Comparison of ENCODE assay signal across 32 cellular contexts in genomic region chr13:51953347-51953746, GRCh38.
"Had no signal": no experiment of that assay in that cellular context is flagged by ENCODE, and none has a peak within 500 bp of the region (broad histone marks: within the 10 kb centered on the region; RNA-seq: fewer than 3 reads in every experiment).

No MANE protein-coding gene starts in this region.

- DNase-seq: activated CD4-positive, alpha-beta T cell treated with anti-CD3 and anti-CD28 coated beads, Interleukin-2, amount 10 ng/mL, durations not matched to agents 24 days and 14 days; activated CD4-positive, alpha-beta T cell treated with anti-CD3 and anti-CD28 coated beads, Interleukin-2, amount 50 U/mL, for 4 hours; activated CD8-positive, alpha-beta T cell treated with anti-CD3 and anti-CD28 coated beads for 36 hours; activated effector memory CD4-positive, alpha-beta T cell treated with anti-CD3 and anti-CD28 coated beads, Interleukin-2, amount 50 U/mL, for 16 hours; activated naive CD4-positive, alpha-beta T cell; activated naive CD4-positive, alpha-beta T cell treated with anti-CD3 and anti-CD28 coated beads, Interleukin-2, amount 50 U/mL, for 16 hours; activated naive CD8-positive, alpha-beta T cell treated with anti-CD3 and anti-CD28 coated beads for 36 hours; activated T-cell treated with anti-CD3 and anti-CD28 coated beads, Interleukin-2, amount 50 U/mL, for 1 hour; activated T-cell treated with anti-CD3 and anti-CD28 coated beads, Interleukin-2, amount 50 U/mL, for 72 hours; amniotic stem cell; aorta; brain microvascular endothelial cell; MM.1S; MV-4-11; NCI-H1092 treated with DMSO at 0.1 percent for 48 hours; NCI-H1417; NCI-H146; NCI-H187; NCI-H2029 treated with DMSO at 0.1 percent for 48 hours; NCI-H345; NCI-H524 treated with DMSO at 0.1 percent for 48 hours; NK-92 treated with Interleukin-12 subunit alpha and Interleukin-12 subunit beta, amount 100 ng/mL, for 24 hours; PC-3; Peyer's patch; RPMI8226; SIG-M5; T-helper 1 cell had no signal

- ATAC-seq: activated CD8-positive, alpha-beta T cell treated with anti-CD3 and anti-CD28 coated beads for 36 hours; activated T-cell treated with anti-CD3 and anti-CD28 coated beads, Interleukin-2, amount 50 U/mL, for 72 hours; activated T-helper 17 cell treated with anti-CD3 and anti-CD28 coated beads, Interleukin-2, amount 50 U/mL, for 72 hours; PC-3; Right ventricle myocardium inferior; SK-N-SH treated with all-trans-retinoic acid at 6 μM for 48 hours had no signal

- H3K36me3 ChIP-seq: brain microvascular endothelial cell had no signal

- H3K9ac ChIP-seq: KMS-11 had no signal

- H3K27ac Mint-ChIP-seq: activated CD4-positive, alpha-beta T cell treated with anti-CD3 and anti-CD28 coated beads, Interleukin-2, amount 10 ng/mL, durations not matched to agents 24 days and 14 days; activated CD8-positive, alpha-beta T cell treated with anti-CD3 and anti-CD28 coated beads for 36 hours; activated naive CD8-positive, alpha-beta T cell treated with anti-CD3 and anti-CD28 coated beads for 36 hours; activated T-cell treated with anti-CD3 and anti-CD28 coated beads, Interleukin-2, amount 50 U/mL, for 72 hours; activated T-helper 17 cell treated with anti-CD3 and anti-CD28 coated beads, Interleukin-2, amount 50 U/mL, for 72 hours had no signal

- H3K9me3 ChIP-seq: Peyer's patch had no signal

- H3K4me3 Mint-ChIP-seq: activated CD4-positive, alpha-beta T cell treated with anti-CD3 and anti-CD28 coated beads, Interleukin-2, amount 10 ng/mL, durations not matched to agents 24 days and 14 days; activated CD8-positive, alpha-beta T cell treated with anti-CD3 and anti-CD28 coated beads for 36 hours; activated naive CD8-positive, alpha-beta T cell treated with anti-CD3 and anti-CD28 coated beads for 36 hours; activated T-cell treated with anti-CD3 and anti-CD28 coated beads, Interleukin-2, amount 50 U/mL, for 72 hours; activated T-helper 17 cell treated with anti-CD3 and anti-CD28 coated beads, Interleukin-2, amount 50 U/mL, for 72 hours; central memory CD8-positive, alpha-beta T cell had no signal

- H3K27ac ChIP-seq: brain microvascular endothelial cell, KMS-11, Peyer's patch had no signal

- H3K27me3 ChIP-seq: brain microvascular endothelial cell, Peyer's patch had no signal

- H3K4me2 ChIP-seq: KMS-11 had no signal

- H3K4me3 ChIP-seq: Peyer's patch had no signal

- H3K27me3 Mint-ChIP-seq: activated CD4-positive, alpha-beta T cell treated with anti-CD3 and anti-CD28 coated beads, Interleukin-2, amount 10 ng/mL, durations not matched to agents 24 days and 14 days; activated CD8-positive, alpha-beta T cell treated with anti-CD3 and anti-CD28 coated beads for 36 hours; activated naive CD8-positive, alpha-beta T cell treated with anti-CD3 and anti-CD28 coated beads for 36 hours; activated T-helper 17 cell treated with anti-CD3 and anti-CD28 coated beads, Interleukin-2, amount 50 U/mL, for 72 hours; central memory CD8-positive, alpha-beta T cell had no signal
